11 cellular contexts compared by ENCODE assay signal in genomic region chr22:26168934-26169311, GRCh38. TPM values are rescaled to one million over a fixed set of nuclear protein-coding genes. Genes with fewer than 3 reads are reported as not detected.
A peak's percentile ranks its signal among the peaks of the same experiment; 100 is the strongest.
DNase-seq lines count a peak whose midpoint lies in the region; TF ChIP-seq lines count a peak whose summit lies in the region.
"Had no signal": no experiment of that assay in that cellular context is flagged by ENCODE, and none has a peak within 500 bp of the region (broad histone marks: within the 10 kb centered on the region; RNA-seq: fewer than 3 reads in every experiment).

No MANE protein-coding gene starts in this region.

- H3K27ac ChIP-seq in colonic mucosa (no peak overlapping the region), tibial artery (no peak overlapping the region)
- H3K27ac ChIP-seq: KMS-11, thyroid gland had no signal

- intact Hi-C loops in colonic mucosa (cut with DNase I): no loop called here
- intact Hi-C loops in tibial artery (cut with DNase I; ENCODE audit: low total_unique reads): no loop called here

- CTCF ChIA-PET in activated CD4-positive, alpha-beta memory T cell treated with anti-CD3 and anti-CD28 coated beads, Interleukin-2, amount 10 ng/mL, durations not matched to agents 7 days and 5 days (lab: Charles Lee): no interaction called here

- no peaks in the 10 kb centered on the region for H3K36me3 Mint-ChIP-seq in activated CD4-positive, alpha-beta memory T cell treated with anti-CD3 and anti-CD28 coated beads, Interleukin-2, amount 10 ng/mL, durations not matched to agents 7 days and 5 days (ENCODE audit: low read depth)

- H3K9ac ChIP-seq in colonic mucosa (ENCODE audit: low read depth in 2 of 2, low read length in 2 of 2): no peak overlapping the region
- H3K9ac ChIP-seq: KMS-11 had no signal

- POLR2A ChIA-PET in activated CD4-positive, alpha-beta memory T cell treated with anti-CD3 and anti-CD28 coated beads, Interleukin-2, amount 10 ng/mL, durations not matched to agents 7 days and 5 days (lab: Charles Lee): no interaction called here

- H3K4me1 Mint-ChIP-seq in activated CD4-positive, alpha-beta memory T cell treated with anti-CD3 and anti-CD28 coated beads, Interleukin-2, amount 10 ng/mL, durations not matched to agents 7 days and 5 days: no peaks in the 10 kb centered on the region

- H3K36me3 ChIP-seq in colonic mucosa: no peaks in the 10 kb centered on the region
- no peaks in the 10 kb centered on the region for H3K36me3 ChIP-seq in tibial artery
- H3K36me3 ChIP-seq: thyroid gland had no signal

- H3K4me3 ChIP-seq in colonic mucosa (peak overlapping the region; percentile 15), tibial artery (peak overlapping the region; percentile 39 to 55)

- DNase-seq in NCI-H526 treated with DMSO at 0.1 percent for 48 hours (lab: John Stamatoyannopoulos, UW) (peak; percentile 58), NCI-H526 (lab: John Stamatoyannopoulos, UW) (no peak), colonic mucosa (no peak), mucosa of gallbladder (ENCODE audit: low spot score) (peak; percentile 11), tibial artery (no peak), kidney glomerular epithelial cell (lab: John Stamatoyannopoulos, UW) (no peak), NAMALWA (ENCODE audit: low spot score) (no peak)
- DNase-seq in activated CD4-positive, alpha-beta memory T cell treated with anti-CD3 and anti-CD28 coated beads, Interleukin-2, amount 10 ng/mL, durations not matched to agents 7 days and 5 days: no peak
- DNase-seq: activated T-cell treated with anti-CD3 and anti-CD28 coated beads, Interleukin-2, amount 50 U/mL, for 1 hour had no signal

- H3K27ac Mint-ChIP-seq in activated CD4-positive, alpha-beta memory T cell treated with anti-CD3 and anti-CD28 coated beads, Interleukin-2, amount 10 ng/mL, durations not matched to agents 7 days and 5 days: no peak overlapping the region

- H3K9me3 Mint-ChIP-seq in activated CD4-positive, alpha-beta memory T cell treated with anti-CD3 and anti-CD28 coated beads, Interleukin-2, amount 10 ng/mL, durations not matched to agents 7 days and 5 days: no peaks in the 10 kb centered on the region

- H3K4me1 ChIP-seq in colonic mucosa (no peaks in the 10 kb centered on the region), tibial artery (peaks cover 0 to 18% (median 16%) of the 10 kb centered on the region in 4 donors)

- TF ChIP-seq CTCF in colonic mucosa (IDR thresholded peaks at IDR 0.05) (no peak), tibial artery (IDR thresholded peaks at IDR 0.05) (no peak)

- peaks cover 48% of the 10 kb centered on the region for H3K27me3 Mint-ChIP-seq in activated CD4-positive, alpha-beta memory T cell treated with anti-CD3 and anti-CD28 coated beads, Interleukin-2, amount 10 ng/mL, durations not matched to agents 7 days and 5 days

- H3K9me3 ChIP-seq in colonic mucosa (no peaks in the 10 kb centered on the region), tibial artery (no peaks in the 10 kb centered on the region)
- H3K9me3 ChIP-seq: thyroid gland had no signal

- no peak overlapping the region for H3K4me3 Mint-ChIP-seq in activated CD4-positive, alpha-beta memory T cell treated with anti-CD3 and anti-CD28 coated beads, Interleukin-2, amount 10 ng/mL, durations not matched to agents 7 days and 5 days

- peaks cover 32% of the 10 kb centered on the region for H3K27me3 ChIP-seq in colonic mucosa
- peaks cover 0 to 57% of the 10 kb centered on the region in 2 donors for H3K27me3 ChIP-seq in tibial artery
- H3K27me3 ChIP-seq: thyroid gland had no signal

RNA-seq across cellular contexts. Expression of gene SEZ6L, which starts 0.3 kb away (rescaled TPM):
- total RNA-seq in colonic mucosa (under 1 TPM in 1 of 2 donors, not detected in 1; 0.32 TPM), mucosa of gallbladder (0.89 TPM)
- total RNA-seq in activated CD4-positive, alpha-beta memory T cell treated with anti-CD3 and anti-CD28 coated beads, Interleukin-2, amount 10 ng/mL, durations not matched to agents 7 days and 5 days: not detected

Comparison
In these comparisons a context has a peak if more than half of its experiments do, and no peak if none do; other contexts are left out.
1. DNase-seq: peak in NCI-H526 treated with DMSO at 0.1 percent for 48 hours (single experiment) and mucosa of gallbladder (single experiment); none in NCI-H526 (0 of 2), colonic mucosa (single experiment), tibial artery (0 of 2), kidney glomerular epithelial cell (single experiment), NAMALWA (single experiment) and activated CD4-positive, alpha-beta memory T cell treated with anti-CD3 and anti-CD28 coated beads, Interleukin-2, amount 10 ng/mL, durations not matched to agents 7 days and 5 days (single experiment).